ENCODE assay signal across 24 cellular contexts in genomic region chr6:98678481-98678880, GRCh38.
DNase-seq lines count a peak whose midpoint lies in the region; ATAC-seq and TF ChIP-seq lines count a peak whose summit lies in the region.
"Had no signal": no experiment of that assay in that cellular context is flagged by ENCODE, and none has a peak within 500 bp of the region (broad histone marks: within the 10 kb centered on the region; RNA-seq: fewer than 3 reads in every experiment).

No MANE protein-coding gene starts in this region.

- 26 to 50% methylated on average over 1 to 2 of the region's 2 CpGs for WGBS in transverse colon (ENCODE audit: low coverage in 1 of 2), 2 donors

- H3F3A ChIP-seq in MM.1S (ENCODE audit: insufficient read depth, low read length) = no peaks in the 10 kb centered on the region

- peak; percentile 51 for DNase-seq in MM.1S
- no peak for DNase-seq in MG63
- DNase-seq in transverse colon = no peak
- DNase-seq in activated naive CD4-positive, alpha-beta T cell treated with anti-CD3 and anti-CD28 coated beads, Interleukin-2, amount 50 U/mL, for 72 hours (ENCODE audit: low spot score in 2 of 2) = no peak
- no peak for DNase-seq in left colon
- DNase-seq: activated CD4-positive, alpha-beta T cell treated with anti-CD3 and anti-CD28 coated beads for 36 hours; activated naive CD4-positive, alpha-beta T cell treated with anti-CD3 and anti-CD28 coated beads, Interleukin-2, amount 10 ng/mL, durations not matched to agents 7 days and 5 days; activated T-cell treated with anti-CD3 and anti-CD28 coated beads, Interleukin-2, amount 50 U/mL, for 72 hours; anterior cingulate cortex; BE2C; Caco-2; central memory CD4-positive, alpha-beta T cell; HCEC 1CT; mammary epithelial cell; NCI-H1694; NCI-H748 treated with DMSO at 0.1 percent for 48 hours; SHP77; uterus had no signal

- H3K9me3 ChIP-seq in MM.1S (replicated peaks; ENCODE audit: insufficient read depth, low read length) (no peaks in the 10 kb centered on the region), MG63 (no peaks in the 10 kb centered on the region), transverse colon (no peaks in the 10 kb centered on the region)
- H3K9me3 ChIP-seq: BE2C, Caco-2, neutrophil, uterus had no signal

- peaks cover 9 to 12% of the 10 kb centered on the region in 2 donors for H3K9me3 Mint-ChIP-seq in activated naive CD4-positive, alpha-beta T cell treated with anti-CD3 and anti-CD28 coated beads, Interleukin-2, amount 50 U/mL, for 72 hours
- H3K9me3 Mint-ChIP-seq: activated naive CD4-positive, alpha-beta T cell treated with anti-CD3 and anti-CD28 coated beads, Interleukin-2, amount 10 ng/mL, durations not matched to agents 7 days and 5 days; activated T-cell treated with anti-CD3 and anti-CD28 coated beads, Interleukin-2, amount 50 U/mL, for 72 hours had no signal

- H3K4me1 ChIP-seq in MM.1S (ENCODE audit: low read length) (no peaks in the 10 kb centered on the region), transverse colon (no peaks in the 10 kb centered on the region)
- H3K4me1 ChIP-seq: BE2C, Caco-2, uterus had no signal

- H4K20me1 ChIP-seq in MM.1S (ENCODE audit: insufficient read depth, low read length) = no peaks in the 10 kb centered on the region

- TF ChIP-seq EP300 in transverse colon (IDR thresholded peaks at IDR 0.05; ENCODE audit: low read depth) = no peak

- no peaks in the 10 kb centered on the region for H3K79me2 ChIP-seq in MM.1S (ENCODE audit: low read length)

- H3K9ac ChIP-seq in MM.1S (ENCODE audit: low read length) = no peak overlapping the region

- H3K27me3 ChIP-seq in MM.1S (replicated peaks; ENCODE audit: insufficient read depth, low read length) = no peaks in the 10 kb centered on the region
- no peaks in the 10 kb centered on the region for H3K27me3 ChIP-seq in MG63
- H3K27me3 ChIP-seq in transverse colon = no peaks in the 10 kb centered on the region
- H3K27me3 ChIP-seq: BE2C, neutrophil, uterus had no signal

- intact Hi-C loops in transverse colon (cut with DNase I; ENCODE audit: low total_unique reads) = no loop called here
- intact Hi-C loops in left colon (cut with DNase I, micrococcal nuclease) = no loop called here

- H3K36me3 Mint-ChIP-seq in activated naive CD4-positive, alpha-beta T cell treated with anti-CD3 and anti-CD28 coated beads, Interleukin-2, amount 50 U/mL, for 72 hours = no peaks in the 10 kb centered on the region
- H3K36me3 Mint-ChIP-seq: activated naive CD4-positive, alpha-beta T cell treated with anti-CD3 and anti-CD28 coated beads, Interleukin-2, amount 10 ng/mL, durations not matched to agents 7 days and 5 days; stimulated activated memory B cell treated with anti-CD40 and anti-IgM and Interleukin-4, amounts not matched to agents 10 μg/mL and 1 μg/mL and 100 μg/mL, for 72 hours had no signal

- H3K36me3 ChIP-seq in MM.1S (replicated peaks; ENCODE audit: insufficient read depth, low read length) (no peaks in the 10 kb centered on the region), MG63 (no peaks in the 10 kb centered on the region), transverse colon (no peaks in the 10 kb centered on the region)
- H3K36me3 ChIP-seq: BE2C, neutrophil, uterus had no signal

- ATAC-seq in GM18505 (IDR thresholded peaks at IDR 0.05; ENCODE audit: unreplicated experiment) (peak; percentile 75), GM21390 (IDR thresholded peaks at IDR 0.05; ENCODE audit: unreplicated experiment) (peak; percentile 49), HG03039 (IDR thresholded peaks at IDR 0.05; ENCODE audit: unreplicated experiment) (peak; percentile 64), left colon (no peak)
- no peak for ATAC-seq in activated naive CD4-positive, alpha-beta T cell treated with anti-CD3 and anti-CD28 coated beads, Interleukin-2, amount 50 U/mL, for 72 hours
- ATAC-seq: activated CD4-positive, alpha-beta T cell treated with anti-CD3 and anti-CD28 coated beads for 36 hours; activated T-cell treated with anti-CD3 and anti-CD28 coated beads, Interleukin-2, amount 50 U/mL, for 72 hours; stimulated activated memory B cell treated with anti-CD40 and anti-IgM and Interleukin-4, amounts not matched to agents 10 μg/mL and 1 μg/mL and 100 μg/mL, for 72 hours had no signal

- TF ChIP-seq POLR2A in GM18505 (IDR thresholded peaks at IDR 0.05; ENCODE audit: borderline replicate concordance, extremely low read depth, insufficient read depth, insufficient read length) (no peak), transverse colon (IDR thresholded peaks at IDR 0.05) (no peak)

- no peaks in the 10 kb centered on the region for H3K9me2 ChIP-seq in MM.1S (replicated peaks; ENCODE audit: insufficient read depth, low read length)

- TF ChIP-seq CTCF in MM.1S (IDR thresholded peaks at IDR 0.05; ENCODE audit: low read length) (no peak), transverse colon (IDR thresholded peaks at IDR 0.05) (no peak)

- H3K4me3 ChIP-seq in MM.1S (ENCODE audit: low read length) = no peak overlapping the region
- no peak overlapping the region for H3K4me3 ChIP-seq in MG63
- H3K4me3 ChIP-seq in transverse colon = no peak overlapping the region
- H3K4me3 ChIP-seq: skin epidermis, uterus had no signal

- no peak overlapping the region for H3K27ac Mint-ChIP-seq in activated naive CD4-positive, alpha-beta T cell treated with anti-CD3 and anti-CD28 coated beads, Interleukin-2, amount 50 U/mL, for 72 hours
- H3K27ac Mint-ChIP-seq: activated CD4-positive, alpha-beta T cell treated with anti-CD3 and anti-CD28 coated beads for 36 hours; activated naive CD4-positive, alpha-beta T cell treated with anti-CD3 and anti-CD28 coated beads, Interleukin-2, amount 10 ng/mL, durations not matched to agents 7 days and 5 days; activated T-cell treated with anti-CD3 and anti-CD28 coated beads, Interleukin-2, amount 50 U/mL, for 72 hours; stimulated activated memory B cell treated with anti-CD40 and anti-IgM and Interleukin-4, amounts not matched to agents 10 μg/mL and 1 μg/mL and 100 μg/mL, for 72 hours had no signal

- no peak overlapping the region for H2AFZ ChIP-seq in MM.1S (ENCODE audit: low read length)

- in situ Hi-C loops in transverse colon (cut with MboI; ENCODE audit: low pct_ligation_motif_present in 1 of 4, low pct_unique_long_range_greater_than_20kb in 1 of 4, low sequenced_read_pairs in 3 of 4) = no loop called here

- no peak overlapping the region for H3K4me2 ChIP-seq in MM.1S (ENCODE audit: low read depth, low read length)

- H3K27ac ChIP-seq in MM.1S (ENCODE audit: low read length) (no peak overlapping the region), transverse colon (no peak overlapping the region)
- H3K27ac ChIP-seq: neutrophil, skin epidermis, uterus had no signal

Comparison
In these comparisons a context has a peak if more than half of its experiments do, and no peak if none do; other contexts are left out.
1. ATAC-seq: peak in GM18505 (single experiment), GM21390 (single experiment) and HG03039 (single experiment); none in activated naive CD4-positive, alpha-beta T cell treated with anti-CD3 and anti-CD28 coated beads, Interleukin-2, amount 50 U/mL, for 72 hours (0 of 2) and left colon (single experiment).